Comparison of ENCODE assay signal across 20 cellular contexts in genomic region chr2:171972329-171972982, GRCh38. TPM values are rescaled to one million over a fixed set of nuclear protein-coding genes. Genes with fewer than 3 reads are reported as not detected.
DNase-seq lines count a peak whose midpoint lies in the region; ATAC-seq, FAIRE-seq and TF ChIP-seq lines count a peak whose summit lies in the region.
"Had no signal": no experiment of that assay in that cellular context is flagged by ENCODE, and none has a peak within 500 bp of the region (broad histone marks: within the 10 kb centered on the region; RNA-seq: fewer than 3 reads in every experiment).

No MANE protein-coding gene starts in this region.

- H3K27ac Mint-ChIP-seq in memory B cell: peak overlapping the region; percentile 33
- H3K27ac Mint-ChIP-seq in nephron progenitor cell: no peak overlapping the region
- H3K27ac Mint-ChIP-seq in activated naive CD4-positive, alpha-beta T cell treated with anti-CD3 and anti-CD28 coated beads, Interleukin-2, amount 10 ng/mL, durations not matched to agents 7 days and 5 days: no peak overlapping the region
- H3K27ac Mint-ChIP-seq: HFFc6 had no signal

- H2AFZ ChIP-seq in PC-3 (ENCODE audit: low read length) (no peak overlapping the region), K562 (ENCODE audit: low read depth, low read length) (no peak overlapping the region)

- CTCF ChIA-PET in PC-3 (lab: Charles Lee): no interaction called here
- CTCF ChIA-PET in K562 (lab: Yijun Ruan, JAX; ENCODE audit: low intra/inter-chr PET ratio): no interaction called here
- CTCF ChIA-PET in activated naive CD4-positive, alpha-beta T cell treated with anti-CD3 and anti-CD28 coated beads, Interleukin-2, amount 10 ng/mL, durations not matched to agents 7 days and 5 days (lab: Charles Lee): no interaction called here

- no peaks in the 10 kb centered on the region for H3K4me1 ChIP-seq in PC-3 (ENCODE audit: insufficient read depth, low read length)
- no peaks in the 10 kb centered on the region for H3K4me1 ChIP-seq in K562 (replicated peaks in 1 of 2; ENCODE audit: control insufficient read depth in 2 of 2, insufficient read depth in 2 of 2, low read length in 2 of 2)
- H3K4me1 ChIP-seq: BE2C had no signal

- BruUV-seq in PC-3 (replicated peaks; lab: Mats Ljungman, UMichigan): no TSS peak
- BruUV-seq in K562 (replicated peaks; lab: Mats Ljungman, UMichigan): no TSS peak

- H3K9me3 ChIP-seq in PC-3 (ENCODE audit: low read length) (no peaks in the 10 kb centered on the region), K562 (replicated peaks; ENCODE audit: control insufficient read depth, insufficient read depth, low read depth, low read length) (no peaks in the 10 kb centered on the region)
- H3K9me3 ChIP-seq: BE2C had no signal

- H3K9ac ChIP-seq in PC-3 (ENCODE audit: low read length) (no peak overlapping the region), K562 (ENCODE audit: insufficient read depth in 1 of 2, low read depth in 2 of 2, low read length in 2 of 2) (no peak overlapping the region)

- TF ChIP-seq POLR2A in K562 (conservative IDR thresholded peaks at IDR 0.05): no peak; the same call in 1 of the 2 replicates

- ATAC-seq in PC-3 (peak; percentile 53), K562 (peak; percentile 34; the same call in 1 of the 3 replicates), memory B cell (ENCODE audit: low read depth) (no peak), HG03378 (IDR thresholded peaks at IDR 0.05; ENCODE audit: unreplicated experiment) (no peak)

- peak; percentile 34 for DNase-seq in HT1080 (ENCODE audit: low read depth)
- no peak for DNase-seq in PC-3
- no peak for DNase-seq in K562 (ENCODE audit: extremely low read depth in 1 of 4, low spot score in 3 of 4)
- no peak for DNase-seq in memory B cell (ENCODE audit: low spot score in 2 of 2)
- DNase-seq in nephron progenitor cell: no peak
- no peak for DNase-seq in activated naive CD4-positive, alpha-beta T cell treated with anti-CD3 and anti-CD28 coated beads, Interleukin-2, amount 10 ng/mL, durations not matched to agents 7 days and 5 days
- DNase-seq: BE2C, EL, H7, HFFc6, IMR-90, Karpas-422, NCI-H1694, NCI-H2081 treated with DMSO at 0.1 percent for 48 hours, NCI-H2171 treated with DMSO at 0.1 percent for 48 hours, NCI-H524 treated with DMSO at 0.1 percent for 48 hours, NCI-H82, Right ventricle myocardium superior had no signal

- peaks cover 28% of the 10 kb centered on the region for H3K36me3 Mint-ChIP-seq in memory B cell
- H3K36me3 Mint-ChIP-seq in nephron progenitor cell (ENCODE audit: low read depth): peaks cover 64% of the 10 kb centered on the region
- peaks cover 41% of the 10 kb centered on the region for H3K36me3 Mint-ChIP-seq in activated naive CD4-positive, alpha-beta T cell treated with anti-CD3 and anti-CD28 coated beads, Interleukin-2, amount 10 ng/mL, durations not matched to agents 7 days and 5 days

- no peaks in the 10 kb centered on the region for H3K27me3 Mint-ChIP-seq in memory B cell
- H3K27me3 Mint-ChIP-seq in nephron progenitor cell (ENCODE audit: low read depth, poor library complexity): no peaks in the 10 kb centered on the region
- no peaks in the 10 kb centered on the region for H3K27me3 Mint-ChIP-seq in activated naive CD4-positive, alpha-beta T cell treated with anti-CD3 and anti-CD28 coated beads, Interleukin-2, amount 10 ng/mL, durations not matched to agents 7 days and 5 days

- H3K4me2 ChIP-seq in PC-3 (ENCODE audit: low read length) (no peak overlapping the region), K562 (ENCODE audit: insufficient read depth, low read length) (no peak overlapping the region)

- TF ChIP-seq EP300 in K562 (IDR thresholded peaks at IDR 0.05; ENCODE audit: low read length): no peak

- H3K4me1 Mint-ChIP-seq in memory B cell: no peaks in the 10 kb centered on the region
- no peaks in the 10 kb centered on the region for H3K4me1 Mint-ChIP-seq in nephron progenitor cell
- peaks cover 6% of the 10 kb centered on the region for H3K4me1 Mint-ChIP-seq in activated naive CD4-positive, alpha-beta T cell treated with anti-CD3 and anti-CD28 coated beads, Interleukin-2, amount 10 ng/mL, durations not matched to agents 7 days and 5 days

- H3K36me3 ChIP-seq in PC-3 (ENCODE audit: low read depth, low read length) (peaks cover 16% of the 10 kb centered on the region), K562 (ENCODE audit: control insufficient read depth, insufficient read depth, low read length) (peaks cover 64% of the 10 kb centered on the region)
- H3K36me3 ChIP-seq: BE2C had no signal

- H3K9me3 Mint-ChIP-seq in memory B cell: no peaks in the 10 kb centered on the region
- no peaks in the 10 kb centered on the region for H3K9me3 Mint-ChIP-seq in nephron progenitor cell
- H3K9me3 Mint-ChIP-seq in activated naive CD4-positive, alpha-beta T cell treated with anti-CD3 and anti-CD28 coated beads, Interleukin-2, amount 10 ng/mL, durations not matched to agents 7 days and 5 days: no peaks in the 10 kb centered on the region
- H3K9me3 Mint-ChIP-seq: HFFc6 had no signal

- FAIRE-seq in K562 (lab: Jason Lieb, UNC): no peak
- FAIRE-seq: HTR-8/SVneo had no signal

- in situ Hi-C loops in K562 (cut with MboI): no loop called here

- H3K4me3 Mint-ChIP-seq in memory B cell (no peak overlapping the region), nephron progenitor cell (no peak overlapping the region)
- no peak overlapping the region for H3K4me3 Mint-ChIP-seq in activated naive CD4-positive, alpha-beta T cell treated with anti-CD3 and anti-CD28 coated beads, Interleukin-2, amount 10 ng/mL, durations not matched to agents 7 days and 5 days
- H3K4me3 Mint-ChIP-seq: HFFc6 had no signal

- H3K27ac ChIP-seq in PC-3 (ENCODE audit: low read length) (no peak overlapping the region), K562 (ENCODE audit: extremely low read depth, low read depth, low read length) (no peak overlapping the region)

- POLR2A ChIA-PET in PC-3 (lab: Charles Lee; ENCODE audit: unreplicated experiment) (no interaction called here), K562 (lab: Yijun Ruan, JAX) (interaction anchor here (1.1 to 1.9 kb wide), 2 partner anchors 12 to 50 kb away, joined by 3 to 4 read pairs; partner anchors contain the start of gene HAT1)

- no peaks in the 10 kb centered on the region for H3K9me1 ChIP-seq in K562 (ENCODE audit: control insufficient read depth, insufficient read depth, low read length)

- H4K20me1 ChIP-seq in PC-3 (ENCODE audit: low read length) (no peaks in the 10 kb centered on the region), K562 (replicated peaks; ENCODE audit: control insufficient read depth, insufficient read depth, low read length) (no peaks in the 10 kb centered on the region)

- intact Hi-C loops in PC-3 (cut with micrococcal nuclease) (no loop called here), K562 (cut with micrococcal nuclease) (no loop called here)

- TF ChIP-seq CTCF in PC-3 (conservative IDR thresholded peaks at IDR 0.05; ENCODE audit: low read depth, low read length): no peak
- no peak for TF ChIP-seq CTCF in K562 (IDR thresholded peaks at IDR 0.05 in 2 of 3, conservative IDR thresholded peaks at IDR 0.05 in 1 of 3; ENCODE audit: insufficient read depth in 2 of 3, low read depth in 1 of 3, low read length in 3 of 3)
- no peak for TF ChIP-seq CTCF in nephron progenitor cell (IDR thresholded peaks at IDR 0.05)

- TF ChIP-seq RAD21 in K562 (CRISPR knock-in tag; conservative IDR thresholded peaks at IDR 0.05 in 1 of 2, IDR thresholded peaks at IDR 0.05 in 1 of 2): no peak

- H3K79me2 ChIP-seq in PC-3 (ENCODE audit: low read length) (no peaks in the 10 kb centered on the region), K562 (ENCODE audit: control insufficient read depth, insufficient read depth, low read length) (no peaks in the 10 kb centered on the region)

- no peaks in the 10 kb centered on the region for H3K9me2 ChIP-seq in PC-3 (replicated peaks; ENCODE audit: low read length)

- H3K4me3 ChIP-seq in PC-3 (ENCODE audit: low read length): no peak overlapping the region
- no peak overlapping the region for H3K4me3 ChIP-seq in K562

- no peaks in the 10 kb centered on the region for H3F3A ChIP-seq in PC-3 (ENCODE audit: low read length, unreplicated experiment)

- 96% methylated on average over 2 of the region's 2 CpGs for WGBS in K562 (ENCODE audit: insufficient coverage, low coverage, missing lambda C conversion rate)

- no peaks in the 10 kb centered on the region for H3K27me3 ChIP-seq in PC-3 (ENCODE audit: low read length)
- H3K27me3 ChIP-seq in K562 (ENCODE audit: control insufficient read depth in 2 of 2, insufficient read depth in 2 of 2, low read length in 2 of 2): no peaks in the 10 kb centered on the region
- H3K27me3 ChIP-seq: BE2C had no signal

RNA-seq across cellular contexts. Expression of gene METAP1D, which starts 27.3 kb away (rescaled TPM):
- total RNA-seq in HT1080 (2014; rRNA removed; shearing (Covaris generic)): 9.5 and 10.7 TPM in 2 replicates
- polyA plus RNA-seq in HT1080 (2015; cell fraction: cytosol; rRNA removed): 7.8 and 8.1 TPM in 2 replicates
- polyA plus RNA-seq in HT1080 (2015; cell fraction: nucleus; rRNA removed): 26.6 and 33.4 TPM in 2 replicates
- 7.3 and 12.0 TPM in 2 replicates for total RNA-seq in PC-3 (2014; rRNA removed)
- total RNA-seq in K562 (2011; cell fraction: chromatin; rRNA removed; ENCODE audit: low replicate concordance): 22.7 and 40.0 TPM in 2 replicates
- total RNA-seq in K562 (2011; cell fraction: nucleolus; rRNA removed): 11.0 and 14.9 TPM in 2 replicates
- total RNA-seq in K562 (2011; cell fraction: nucleoplasm; rRNA removed): 23.9 and 25.0 TPM in 2 replicates
- 10.2 TPM in 2 replicates for total RNA-seq in K562 (2014; rRNA removed)
- total RNA-seq in K562 (2014; rRNA removed; fragmentation: Illumina TruSeq; extraction: Trizol): 17.0 and 17.2 TPM in 2 replicates
- 15.6 and 17.8 TPM in 2 replicates for total RNA-seq in K562 (2015; rRNA removed; fragmentation: Illumina TruSeq; extraction: Trizol)
- 9.9 and 10.8 TPM in 2 replicates for total RNA-seq in K562 (2021)
- 20.0 and 22.5 TPM in 2 replicates for polyA plus RNA-seq in K562 (2011; rRNA removed)
- 5.7 and 10.8 TPM in 2 replicates for polyA plus RNA-seq in K562 (2011; cell fraction: cytosol; rRNA removed)
- polyA plus RNA-seq in K562 (2011; cell fraction: nucleus; rRNA removed): 34.4 and 43.2 TPM in 2 replicates
- polyA plus RNA-seq in K562 (2012): 11.6 and 21.5 TPM in 2 replicates
- 16.7 and 23.4 TPM in 2 replicates for polyA plus RNA-seq in K562 (2014; fragmentation: Illumina TruSeq; extraction: Trizol)
- 10 to 100 TPM in 1 of 2 experiments, 1 to 10 TPM in 1; 8.0 to 10.4 TPM for polyA plus RNA-seq in K562 (2014; fragmentation: Nextera tagmentation; extraction: Ambion mirVana)
- 15.7 and 17.8 TPM in 2 replicates for polyA plus RNA-seq in K562 (2014; rRNA removed)
- 19.2 and 22.6 TPM in 2 replicates for polyA minus RNA-seq in K562 (2011; rRNA and poly(A)+ RNA removed)
- 5.2 and 6.3 TPM in 2 replicates for polyA minus RNA-seq in K562 (2011; cell fraction: cytosol; rRNA and poly(A)+ RNA removed)
- polyA minus RNA-seq in K562 (2011; cell fraction: nucleus; rRNA and poly(A)+ RNA removed): 25.7 and 37.0 TPM in 2 replicates

RNA-seq across cellular contexts. Expression of gene HAT1, which starts 50.2 kb away (rescaled TPM):
- 76.0 and 85.5 TPM in 2 replicates for total RNA-seq in HT1080 (2014; rRNA removed; shearing (Covaris generic))
- polyA plus RNA-seq in HT1080 (2015; cell fraction: cytosol; rRNA removed): 85.4 and 87.9 TPM in 2 replicates
- 95.7 and 120 TPM in 2 replicates for polyA plus RNA-seq in HT1080 (2015; cell fraction: nucleus; rRNA removed)
- total RNA-seq in PC-3 (2014; rRNA removed) (58.7 and 76.8 TPM in 2 replicates), K562 (2014; rRNA removed) (104 and 125 TPM in 2 replicates), K562 (2014; rRNA removed; fragmentation: Illumina TruSeq; extraction: Trizol) (216 and 262 TPM in 2 replicates), K562 (2015; rRNA removed; fragmentation: Illumina TruSeq; extraction: Trizol) (159 and 171 TPM in 2 replicates), K562 (2021) (148 and 162 TPM in 2 replicates)
- total RNA-seq in K562 (2011; cell fraction: chromatin; rRNA removed; ENCODE audit: low replicate concordance): 45.2 and 99.1 TPM in 2 replicates
- total RNA-seq in K562 (2011; cell fraction: nucleolus; rRNA removed): 30.7 and 34.7 TPM in 2 replicates
- total RNA-seq in K562 (2011; cell fraction: nucleoplasm; rRNA removed): 57.9 and 59.7 TPM in 2 replicates
- polyA plus RNA-seq in K562 (2011; rRNA removed) (176 and 298 TPM in 2 replicates), K562 (2014; fragmentation: Illumina TruSeq; extraction: Trizol) (243 and 269 TPM in 2 replicates), K562 (2014; fragmentation: Nextera tagmentation; extraction: Ambion mirVana) (100 to 1,000 TPM; 369 to 384 TPM), K562 (2014; rRNA removed) (217 and 244 TPM in 2 replicates)
- 44.8 and 95.3 TPM in 2 replicates for polyA plus RNA-seq in K562 (2011; cell fraction: cytosol; rRNA removed)
- 22.2 and 34.5 TPM in 2 replicates for polyA plus RNA-seq in K562 (2011; cell fraction: nucleus; rRNA removed)
- 157 and 173 TPM in 2 replicates for polyA plus RNA-seq in K562 (2012)
- polyA minus RNA-seq in K562 (2011; rRNA and poly(A)+ RNA removed): 190 and 212 TPM in 2 replicates
- polyA minus RNA-seq in K562 (2011; cell fraction: cytosol; rRNA and poly(A)+ RNA removed): 43.4 and 67.5 TPM in 2 replicates
- 25.4 and 46.1 TPM in 2 replicates for polyA minus RNA-seq in K562 (2011; cell fraction: nucleus; rRNA and poly(A)+ RNA removed)

Comparison
In these comparisons a context has a peak if more than half of its experiments do, and no peak if none do; other contexts are left out.
1. ATAC-seq: peak in PC-3 (single experiment) and K562 (single experiment); none in memory B cell (single experiment) and HG03378 (single experiment).